In the genomic region with DNA sequence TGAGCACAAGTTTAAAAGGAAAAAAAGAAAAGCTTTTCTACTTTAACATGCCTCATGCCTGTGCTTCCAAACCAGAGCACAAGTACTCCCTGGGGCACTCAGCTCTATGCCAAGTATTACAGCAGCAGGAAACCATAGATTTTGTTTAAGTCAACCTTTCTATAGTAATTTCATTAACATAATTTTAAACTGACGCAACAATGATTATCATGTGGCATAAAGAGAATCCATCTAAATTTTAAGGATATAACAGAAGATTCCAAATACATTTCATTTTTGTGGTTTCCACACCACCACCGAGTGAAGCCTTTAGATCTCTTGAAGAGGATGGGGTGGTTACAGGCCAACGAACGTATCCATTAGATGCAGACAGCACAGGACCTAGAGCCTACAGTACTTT, we compare ENCODE assay signal across 1 cellular context.
TF ChIP-seq lines count a peak whose summit lies in the region.

No MANE protein-coding gene starts in this region.

TF ChIP-seq in GM23338, 12 proteins besides CTCF, POLR2A, EP300 and RAD21 (continued from another document):
- no peak for TF ChIP-seq ETS1 (IDR thresholded peaks at IDR 0.05)
